20 cellular contexts compared by ENCODE assay signal in the genomic region with DNA sequence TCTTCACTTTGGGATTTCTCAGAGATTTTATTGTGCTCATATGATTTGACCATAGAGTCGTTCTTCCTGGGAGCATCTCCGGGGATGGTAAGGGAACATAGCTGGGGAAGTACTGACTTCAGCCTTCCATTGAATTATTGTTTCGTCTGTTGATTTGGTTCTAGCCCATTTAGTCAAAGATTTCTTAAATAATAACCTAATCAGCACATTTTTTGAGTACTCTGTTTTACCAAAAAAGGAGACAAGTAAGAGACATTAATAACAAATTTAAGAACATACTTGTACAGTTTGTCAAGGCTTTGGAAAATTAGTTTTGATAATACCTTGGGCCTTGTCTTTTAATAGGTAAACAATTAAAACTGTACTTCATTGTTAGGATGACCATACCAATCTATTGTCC.
DNase-seq lines count a peak whose midpoint lies in the region; ATAC-seq, FAIRE-seq and TF ChIP-seq lines count a peak whose summit lies in the region.
"Had no signal": no experiment of that assay in that cellular context is flagged by ENCODE, and none has a peak within 500 bp of the region (broad histone marks: within the 10 kb centered on the region; RNA-seq: fewer than 3 reads in every experiment).

No MANE protein-coding gene starts in this region.

- TF ChIP-seq EP300 in HepG2 (IDR thresholded peaks at IDR 0.05; ENCODE audit: low read depth in 2 of 2, low read length in 2 of 2) (no peak), HepG2 (CRISPR knock-in tag; IDR thresholded peaks at IDR 0.05; ENCODE audit: borderline replicate concordance) (no peak), K562 (IDR thresholded peaks at IDR 0.05; ENCODE audit: low read length) (no peak)

- POLR2A ChIA-PET in HepG2 (lab: Yijun Ruan, JAX): no interaction called here
- POLR2A ChIA-PET in IMR-90 (lab: Charles Lee; ENCODE audit: unreplicated experiment): interaction anchor here (0.6 kb wide), 1 partner anchor 25 kb away, joined by 7 read pairs; no protein-coding TSS in a partner anchor
- POLR2A ChIA-PET in K562 (lab: Yijun Ruan, JAX): interaction anchor here (0.7 kb wide), 1 partner anchor 698 kb away, joined by 3 read pairs; no protein-coding TSS in a partner anchor

- H2BK120ac ChIP-seq in IMR-90 (ENCODE audit: low read depth, low read length): no peak overlapping the region

- H2BK15ac ChIP-seq in IMR-90 (ENCODE audit: low read depth, low read length): no peak overlapping the region

- peaks cover 0 to 11% of the 10 kb centered on the region in 2 experiments; a peak in 1 of 4 replicates for H3K79me1 ChIP-seq in IMR-90 (ENCODE audit: low read depth in 1 of 2, low read length in 2 of 2)

- no peak overlapping the region for H4K8ac ChIP-seq in IMR-90 (ENCODE audit: low read depth in 2 of 2, low read length in 2 of 2)

- no peak overlapping the region for H4K5ac ChIP-seq in IMR-90 (ENCODE audit: low read depth, low read length)

- no peak overlapping the region for H2BK5ac ChIP-seq in IMR-90 (ENCODE audit: low read depth, low read length, poor library complexity, severe bottlenecking)

- TF ChIP-seq RAD21 in HepG2 (CRISPR knock-in tag; IDR thresholded peaks at IDR 0.05) (no peak), IMR-90 (IDR thresholded peaks at IDR 0.05; ENCODE audit: low read length) (no peak), K562 (CRISPR knock-in tag; conservative IDR thresholded peaks at IDR 0.05 in 1 of 2, IDR thresholded peaks at IDR 0.05 in 1 of 2) (no peak)

- no peak for DNase-seq in HepG2 (ENCODE audit: low spot score)
- no peak for DNase-seq in right lobe of liver
- no peak for DNase-seq in IMR-90
- DNase-seq in K562 (ENCODE audit: extremely low read depth in 1 of 4, low spot score in 3 of 4): no peak
- DNase-seq in GM13977 (ENCODE audit: low spot score): no peak
- DNase-seq in anterior cingulate cortex (lab: John Stamatoyannopoulos, UW): no peak
- DNase-seq: ACHN; BE2C; C1 segment of cervical spinal cord; Caco-2; Calu3; CD4-positive, alpha-beta T cell; CD8-positive, alpha-beta T cell; DMS79 treated with DMSO at 0.1 percent for 48 hours; GF-D8 had no signal

- H3K4me2 ChIP-seq in HepG2 (ENCODE audit: low read depth, low read length): no peak overlapping the region
- H3K4me2 ChIP-seq in IMR-90 (ENCODE audit: low read depth, low read length): no peak overlapping the region
- no peak overlapping the region for H3K4me2 ChIP-seq in K562 (ENCODE audit: insufficient read depth, low read length)
- H3K4me2 ChIP-seq: BLaER1 had no signal

- H3K27ac ChIP-seq in HepG2 (ENCODE audit: extremely low read length, insufficient read depth, low read length): no peak overlapping the region
- H3K27ac ChIP-seq in right lobe of liver: no peak overlapping the region
- no peak overlapping the region for H3K27ac ChIP-seq in IMR-90 (ENCODE audit: insufficient read depth, low read length)
- no peak overlapping the region for H3K27ac ChIP-seq in K562 (ENCODE audit: extremely low read depth, low read depth, low read length)
- H3K27ac ChIP-seq: 22Rv1, BLaER1 had no signal

- ATAC-seq in HepG2: no peak
- no peak for ATAC-seq in right lobe of liver
- no peak for ATAC-seq in IMR-90 (ENCODE audit: low read depth)
- no peak for ATAC-seq in K562
- ATAC-seq in HG02973 (IDR thresholded peaks at IDR 0.05; ENCODE audit: unreplicated experiment): no peak
- ATAC-seq: CD8-positive, alpha-beta T cell had no signal

- H3K56ac ChIP-seq in IMR-90 (ENCODE audit: extremely low read depth, insufficient read depth, low read length): no peak overlapping the region

- H2AK5ac ChIP-seq in IMR-90 (ENCODE audit: low read depth, low read length): no peak overlapping the region

- in situ Hi-C loops in HepG2 (cut with HindIII; ENCODE audit: extremely low pct_ligation_motif_present, low pct_unique_long_range_greater_than_20kb): no loop called here
- in situ Hi-C loops in IMR-90 (cut with MboI; ENCODE audit: low sequenced_read_pairs): no loop called here
- in situ Hi-C loops in K562 (cut with MboI): no loop called here
- in situ Hi-C loops in GM13977 (cut with MboI; ENCODE audit: low pct_unique_long_range_greater_than_20kb, low sequenced_read_pairs, unreplicated experiment): no loop called here

- 94% methylated on average over 3 of the region's 3 CpGs for WGBS in HepG2 (ENCODE audit: low lambda C conversion rate)
- WGBS in right lobe of liver (ENCODE audit: insufficient coverage, low coverage, low lambda C conversion rate, missing lambda C conversion rate): 92% methylated on average over 3 of the region's 3 CpGs
- no CpG with 5 or more reads among the region's 3 CpGs for WGBS in IMR-90 (ENCODE audit: extremely low coverage in 2 of 2, insufficient read length in 1 of 2), 2 experiments
- 63% methylated on average over 3 of the region's 3 CpGs for WGBS in K562 (ENCODE audit: insufficient coverage, low coverage, missing lambda C conversion rate)

- no peak overlapping the region for H2BK20ac ChIP-seq in IMR-90 (ENCODE audit: low read depth, low read length)

- CTCF ChIA-PET in HepG2 (lab: Yijun Ruan, JAX; ENCODE audit: low intra/inter-chr PET ratio, low total read pairs): no interaction called here
- CTCF ChIA-PET in IMR-90 (lab: Yijun Ruan, JAX): no interaction called here
- CTCF ChIA-PET in K562 (lab: Yijun Ruan, JAX; ENCODE audit: low intra/inter-chr PET ratio): no interaction called here

- H3K9ac ChIP-seq in HepG2 (ENCODE audit: insufficient read depth, low read depth, low read length): no peak overlapping the region
- H3K9ac ChIP-seq in IMR-90 (ENCODE audit: low read depth, low read length): no peak overlapping the region
- no peak overlapping the region for H3K9ac ChIP-seq in K562 (ENCODE audit: insufficient read depth in 1 of 2, low read depth in 2 of 2, low read length in 2 of 2)
- H3K9ac ChIP-seq: BLaER1 had no signal

- no peak overlapping the region for H3K4me3 ChIP-seq in HepG2 (replicated peaks in 1 of 3; ENCODE audit: insufficient read depth in 1 of 3, low read depth in 2 of 3, low read length in 3 of 3)
- H3K4me3 ChIP-seq in right lobe of liver: no peak overlapping the region
- H3K4me3 ChIP-seq in IMR-90 (ENCODE audit: insufficient read depth, low read depth, low read length): no peak overlapping the region
- no peak overlapping the region for H3K4me3 ChIP-seq in K562
- H3K4me3 ChIP-seq: BLaER1 had no signal

- H3K79me2 ChIP-seq in HepG2 (ENCODE audit: insufficient read depth, low read length) (peaks cover 3% of the 10 kb centered on the region), K562 (ENCODE audit: control insufficient read depth, insufficient read depth, low read length) (peaks cover 3% of the 10 kb centered on the region; the same call in 1 of the 3 replicates)

- no peak overlapping the region for H4K91ac ChIP-seq in IMR-90 (ENCODE audit: insufficient read depth, low read depth, low read length)

- H4K20me1 ChIP-seq in HepG2 (ENCODE audit: insufficient read depth, low read length): no peaks in the 10 kb centered on the region
- no peaks in the 10 kb centered on the region for H4K20me1 ChIP-seq in IMR-90 (ENCODE audit: insufficient read depth, low read length)
- peaks cover 13% of the 10 kb centered on the region; the same call in 1 of the 2 replicates for H4K20me1 ChIP-seq in K562 (replicated peaks; ENCODE audit: control insufficient read depth, insufficient read depth, low read length)
- H4K20me1 ChIP-seq: BLaER1 had no signal

- H3K4me1 ChIP-seq in HepG2 (ENCODE audit: insufficient read depth, low read length): peaks cover 18% of the 10 kb centered on the region
- no peaks in the 10 kb centered on the region for H3K4me1 ChIP-seq in right lobe of liver
- peaks cover 5% of the 10 kb centered on the region for H3K4me1 ChIP-seq in IMR-90 (ENCODE audit: control insufficient read depth, insufficient read depth, low read length)
- peaks cover 0 to 4% of the 10 kb centered on the region in 2 experiments; a peak in 3 of 5 replicates for H3K4me1 ChIP-seq in K562 (replicated peaks in 1 of 2; ENCODE audit: control insufficient read depth in 2 of 2, insufficient read depth in 2 of 2, low read length in 2 of 2)
- H3K4me1 ChIP-seq: BE2C, BLaER1, Caco-2 had no signal

- H3K4ac ChIP-seq in IMR-90 (ENCODE audit: low read depth, low read length): no peak overlapping the region

- BruUV-seq in HepG2 (replicated peaks; lab: Mats Ljungman, UMichigan): no TSS peak
- no TSS peak for BruUV-seq in IMR-90 (replicated peaks; lab: Mats Ljungman, UMichigan)
- no TSS peak for BruUV-seq in K562 (replicated peaks; lab: Mats Ljungman, UMichigan)

- H3K23ac ChIP-seq in IMR-90 (ENCODE audit: low read depth, low read length): no peak overlapping the region

- H3K18ac ChIP-seq in IMR-90 (ENCODE audit: low read depth, low read length): no peak overlapping the region

- no peaks in the 10 kb centered on the region; the same call in 1 of the 2 replicates for H3K9me1 ChIP-seq in IMR-90 (ENCODE audit: insufficient read depth, low read length)
- no peaks in the 10 kb centered on the region for H3K9me1 ChIP-seq in K562 (ENCODE audit: control insufficient read depth, insufficient read depth, low read length)

- FAIRE-seq in HepG2 (lab: Jason Lieb, UNC) (no peak), K562 (lab: Jason Lieb, UNC) (no peak)
- FAIRE-seq: D721Med, GM18507 had no signal

- H2AFZ ChIP-seq in HepG2 (ENCODE audit: low read length) (no peak overlapping the region), IMR-90 (replicated peaks; ENCODE audit: low read length, poor library complexity) (no peak overlapping the region), K562 (ENCODE audit: low read depth, low read length) (no peak overlapping the region)

- intact Hi-C loops in HepG2 (cut with micrococcal nuclease; ENCODE audit: unreplicated experiment): no loop called here
- intact Hi-C loops in right lobe of liver (cut with DNase I): no loop called here
- intact Hi-C loops in IMR-90 (cut with micrococcal nuclease): no loop called here
- intact Hi-C loops in K562 (cut with micrococcal nuclease): no loop called here

- no peaks in the 10 kb centered on the region; a peak in 1 of 5 replicates for H3K36me3 ChIP-seq in HepG2 (replicated peaks in 1 of 2; ENCODE audit: control insufficient read depth in 1 of 2, insufficient read depth in 2 of 2, low read length in 2 of 2)
- no peaks in the 10 kb centered on the region for H3K36me3 ChIP-seq in right lobe of liver
- H3K36me3 ChIP-seq in IMR-90 (ENCODE audit: control insufficient read depth, insufficient read depth, low read length): no peaks in the 10 kb centered on the region
- 0 out of 3 replicates have a peak, but pooled peaks cover 3% of the 10 kb centered on the region for H3K36me3 ChIP-seq in K562 (ENCODE audit: control insufficient read depth, insufficient read depth, low read length)
- H3K36me3 ChIP-seq: BE2C had no signal

- no peak overlapping the region for H3K14ac ChIP-seq in IMR-90 (replicated peaks; ENCODE audit: low read depth, low read length)

- TF ChIP-seq CTCF in HepG2 (CRISPR knock-in tag; IDR thresholded peaks at IDR 0.05) (no peak), right lobe of liver (IDR thresholded peaks at IDR 0.05) (no peak), IMR-90 (conservative IDR thresholded peaks at IDR 0.05; ENCODE audit: low read depth, low read length) (no peak), K562 (IDR thresholded peaks at IDR 0.05 in 2 of 3, conservative IDR thresholded peaks at IDR 0.05 in 1 of 3; ENCODE audit: insufficient read depth in 2 of 3, low read depth in 1 of 3, low read length in 3 of 3) (no peak), GM13977 (IDR thresholded peaks at IDR 0.05; ENCODE audit: extremely low read depth, insufficient read depth, missing control alignments) (no peak)

- H3K9me3 ChIP-seq in HepG2 (ENCODE audit: low read length): no peaks in the 10 kb centered on the region
- H3K9me3 ChIP-seq in right lobe of liver: no peaks in the 10 kb centered on the region
- H3K9me3 ChIP-seq in IMR-90 (ENCODE audit: control insufficient read depth, insufficient read depth, low read length): no peaks in the 10 kb centered on the region
- no peaks in the 10 kb centered on the region for H3K9me3 ChIP-seq in K562 (replicated peaks; ENCODE audit: control insufficient read depth, insufficient read depth, low read depth, low read length)
- H3K9me3 ChIP-seq: BE2C, BLaER1, Caco-2 had no signal

- dilution Hi-C loops in IMR-90 (cut with HindIII; ENCODE audit: low sequenced_read_pairs, unreplicated experiment): no loop called here

- no peak for TF ChIP-seq POLR2A in HepG2 (IDR thresholded peaks at IDR 0.05; ENCODE audit: insufficient read depth in 1 of 2, low read depth in 2 of 2, low read length in 2 of 2)
- TF ChIP-seq POLR2A in right lobe of liver (IDR thresholded peaks at IDR 0.05): no peak
- no peak for TF ChIP-seq POLR2A in IMR-90 (IDR thresholded peaks at IDR 0.05; ENCODE audit: low read depth, low read length)
- TF ChIP-seq POLR2A in K562 (conservative IDR thresholded peaks at IDR 0.05): no peak

- H3K27me3 ChIP-seq in HepG2 (ENCODE audit: control insufficient read depth in 1 of 2, insufficient read depth in 2 of 2, low read length in 2 of 2): no peaks in the 10 kb centered on the region
- H3K27me3 ChIP-seq in right lobe of liver: no peaks in the 10 kb centered on the region
- H3K27me3 ChIP-seq in IMR-90 (ENCODE audit: control insufficient read depth, insufficient read depth, low read length): no peaks in the 10 kb centered on the region
- no peaks in the 10 kb centered on the region for H3K27me3 ChIP-seq in K562 (ENCODE audit: control insufficient read depth in 2 of 2, insufficient read depth in 2 of 2, low read length in 2 of 2)
- H3K27me3 ChIP-seq: BE2C, BLaER1 had no signal

- no peak overlapping the region for H2AK9ac ChIP-seq in IMR-90 (replicated peaks; ENCODE audit: low read depth, low read length, poor library complexity)
